ENCODE assay signal across 38 cellular contexts in the genomic region with DNA sequence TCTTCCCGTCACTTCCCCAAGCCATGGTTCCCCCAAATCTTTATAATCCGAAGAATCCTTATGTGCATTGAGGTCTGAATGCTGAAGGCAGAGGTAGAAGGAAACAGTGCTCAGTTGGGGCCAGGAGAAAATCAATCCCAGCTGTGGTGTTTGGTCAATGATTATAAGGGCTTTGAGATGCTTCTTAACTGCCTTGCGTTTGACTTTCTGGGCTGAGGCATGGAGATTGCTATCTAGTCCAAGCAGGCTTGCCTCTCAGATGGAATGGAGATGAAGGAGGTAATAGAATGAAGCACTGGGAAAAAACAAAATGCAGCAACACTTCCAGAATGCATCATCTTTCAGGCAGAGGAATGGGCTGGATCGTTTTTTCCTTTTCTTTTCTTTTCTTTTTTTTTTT. TPM values are rescaled to one million over a fixed set of nuclear protein-coding genes. Genes with fewer than 3 reads are reported as not detected.
"Had no signal": no experiment of that assay in that cellular context is flagged by ENCODE, and none has a peak within 500 bp of the region (broad histone marks: within the 10 kb centered on the region; RNA-seq: fewer than 3 reads in every experiment).

No MANE protein-coding gene starts in this region.

- H3K4me1 ChIP-seq: ascending aorta had no signal

- H3K36me3 ChIP-seq: adrenal gland, ascending aorta, brain microvascular endothelial cell, left ventricle myocardium inferior, neutrophil, ovary, right lobe of liver, upper lobe of left lung had no signal

- H3K27me3 ChIP-seq: adrenal gland, ascending aorta, brain microvascular endothelial cell, dorsolateral prefrontal cortex, hepatocyte, neutrophil, ovary, right lobe of liver, upper lobe of left lung had no signal

- H3K4me3 ChIP-seq: adrenal gland, ascending aorta, coronary artery, dorsolateral prefrontal cortex, hepatocyte, left ventricle myocardium inferior, ovary, right lobe of liver, upper lobe of left lung had no signal

- H3K9me3 ChIP-seq: adrenal gland, ascending aorta, left ventricle myocardium inferior, neutrophil, ovary, right lobe of liver, upper lobe of left lung had no signal

- H2AFZ ChIP-seq: hepatocyte had no signal

- ATAC-seq: activated naive CD4-positive, alpha-beta T cell treated with anti-CD3 and anti-CD28 coated beads, Interleukin-2, amount 50 U/mL, for 72 hours; activated T-cell treated with anti-CD3 and anti-CD28 coated beads, Interleukin-2, amount 50 U/mL, for 72 hours; right lobe of liver; stimulated activated effector memory CD8-positive, alpha-beta T cell treated with anti-CD3 and anti-CD28 coated beads, Interleukin-12 subunit alpha, Interleukin-12 subunit beta, amount 100 ng/mL, for 72 hours had no signal

- H3K9me3 Mint-ChIP-seq: activated naive CD4-positive, alpha-beta T cell treated with anti-CD3 and anti-CD28 coated beads, Interleukin-2, amount 50 U/mL, for 72 hours; activated T-cell treated with anti-CD3 and anti-CD28 coated beads, Interleukin-2, amount 50 U/mL, for 72 hours; nephron progenitor cell; stimulated activated effector memory CD8-positive, alpha-beta T cell treated with anti-CD3 and anti-CD28 coated beads, Interleukin-12 subunit alpha, Interleukin-12 subunit beta, amount 100 ng/mL, for 72 hours; stimulated activated naive CD8-positive, alpha-beta T cell treated with anti-CD3 and anti-CD28 coated beads, Interleukin-15, Interleukin-2, amounts not matched to agents 100 ng/mL and 50 ng/mL, for 24 hours; T-helper 2 cell treated with Interferon-gamma antibody and Interleukin-4, amounts not matched to agents 5 μg/mL and 100 μg/mL, for 36 hours had no signal

- H3K27ac Mint-ChIP-seq: activated naive CD4-positive, alpha-beta T cell treated with anti-CD3 and anti-CD28 coated beads, Interleukin-2, amount 50 U/mL, for 72 hours; activated T-cell treated with anti-CD3 and anti-CD28 coated beads, Interleukin-2, amount 50 U/mL, for 72 hours; nephron progenitor cell; progenitor cell of endocrine pancreas; stimulated activated effector memory CD8-positive, alpha-beta T cell treated with anti-CD3 and anti-CD28 coated beads, Interleukin-12 subunit alpha, Interleukin-12 subunit beta, amount 100 ng/mL, for 72 hours; stimulated activated naive CD8-positive, alpha-beta T cell treated with anti-CD3 and anti-CD28 coated beads, Interleukin-15, Interleukin-2, amounts not matched to agents 100 ng/mL and 50 ng/mL, for 24 hours; T-helper 2 cell treated with Interferon-gamma antibody and Interleukin-4, amounts not matched to agents 5 μg/mL and 100 μg/mL, for 36 hours had no signal

- H3K27ac ChIP-seq: adrenal gland, ascending aorta, brain microvascular endothelial cell, coronary artery, dorsolateral prefrontal cortex, hepatocyte, left ventricle myocardium inferior, neutrophil, ovary, right lobe of liver, upper lobe of left lung, VCaP had no signal

- H3K4me2 ChIP-seq: hepatocyte had no signal

- H3K36me3 Mint-ChIP-seq: activated naive CD4-positive, alpha-beta T cell treated with anti-CD3 and anti-CD28 coated beads, Interleukin-2, amount 50 U/mL, for 72 hours; stimulated activated effector memory CD8-positive, alpha-beta T cell treated with anti-CD3 and anti-CD28 coated beads, Interleukin-12 subunit alpha, Interleukin-12 subunit beta, amount 100 ng/mL, for 72 hours had no signal

- DNase-seq: activated CD4-positive, alpha-beta T cell treated with anti-CD3 and anti-CD28 coated beads for 4 hours; activated CD4-positive, alpha-beta T cell treated with anti-CD3 and anti-CD28 coated beads, Interleukin-2, amount 50 U/mL, for 4 hours; activated naive CD4-positive, alpha-beta T cell; activated T-cell treated with anti-CD3 and anti-CD28 coated beads for 4 hours; activated T-cell treated with anti-CD3 and anti-CD28 coated beads, Interleukin-2, amount 50 U/mL, for 72 hours; adrenal gland; brain microvascular endothelial cell; dorsolateral prefrontal cortex; effector memory CD4-positive, alpha-beta T cell; glutamatergic neuron; islet precursor cell; left ventricle myocardium inferior; nephron progenitor cell; ovary; right lobe of liver; small intestine; stimulated activated CD4-positive, alpha-beta T cell treated with anti-CD3 and anti-CD28 coated beads, Interleukin-4, amount 100 ng/mL, for 24 hours; T-helper 1 cell; upper lobe of left lung had no signal

- H3K79me2 ChIP-seq: hepatocyte had no signal

- H3K4me3 Mint-ChIP-seq: activated T-cell treated with anti-CD3 and anti-CD28 coated beads, Interleukin-2, amount 50 U/mL, for 72 hours; nephron progenitor cell; stimulated activated effector memory CD8-positive, alpha-beta T cell treated with anti-CD3 and anti-CD28 coated beads, Interleukin-12 subunit alpha, Interleukin-12 subunit beta, amount 100 ng/mL, for 72 hours; stimulated activated naive CD8-positive, alpha-beta T cell treated with anti-CD3 and anti-CD28 coated beads, Interleukin-15, Interleukin-2, amounts not matched to agents 100 ng/mL and 50 ng/mL, for 24 hours; T-helper 2 cell treated with Interferon-gamma antibody and Interleukin-4, amounts not matched to agents 5 μg/mL and 100 μg/mL, for 36 hours had no signal

RNA-seq across cellular contexts. Expression of gene MAP1LC3C, which starts 3.6 kb away (rescaled TPM):
- total RNA-seq: activated naive CD4-positive, alpha-beta T cell treated with anti-CD3 and anti-CD28 coated beads, Interleukin-2, amount 50 U/mL, for 72 hours; activated T-cell treated with anti-CD3 and anti-CD28 coated beads, Interleukin-2, amount 50 U/mL, for 72 hours; ascending aorta; progenitor cell of endocrine pancreas had no signal

RNA-seq across cellular contexts. Expression of gene BECN2, which starts 45.0 kb away (rescaled TPM):
- total RNA-seq: activated naive CD4-positive, alpha-beta T cell treated with anti-CD3 and anti-CD28 coated beads, Interleukin-2, amount 50 U/mL, for 72 hours; activated T-cell treated with anti-CD3 and anti-CD28 coated beads, Interleukin-2, amount 50 U/mL, for 72 hours; adrenal gland; ascending aorta; cardiac septum; cerebellum; dorsolateral prefrontal cortex; epithelial cell of proximal tubule; fibroblast of lung; frontal cortex; hepatocyte; left ventricle myocardium inferior; lung microvascular endothelial cell; mucosa of gallbladder; ovary; progenitor cell of endocrine pancreas; renal cortical epithelial cell; right lobe of liver; subcutaneous adipose tissue; upper lobe of left lung had no signal
- polyA plus RNA-seq: adrenal gland, fibroblast of lung, hepatocyte, ovary, small intestine had no signal
